In genomic region chr3:39494781-39495180, GRCh38 we compare ENCODE assay signal across 27 cellular contexts. TPM values are rescaled to one million over a fixed set of nuclear protein-coding genes. Genes with fewer than 3 reads are reported as not detected.
"Had no signal": no experiment of that assay in that cellular context is flagged by ENCODE, and none has a peak within 500 bp of the region (broad histone marks: within the 10 kb centered on the region; RNA-seq: fewer than 3 reads in every experiment).

No MANE protein-coding gene starts in this region.

- DNase-seq: hypothalamus; immature natural killer cell; kidney; left ventricle myocardium inferior; mesendoderm; naive thymus-derived CD4-positive, alpha-beta T cell; ovary; retina; right cardiac atrium; sigmoid colon; small intestine; spleen; stimulated activated CD4-positive, alpha-beta T cell treated with anti-CD3 and anti-CD28 coated beads, Interleukin-4, amount 100 ng/mL, for 24 hours; stimulated activated naive CD4-positive, alpha-beta T cell; uterus had no signal

- H3K4me1 ChIP-seq: left ventricle myocardium inferior, sigmoid colon, spleen, tibial nerve, uterus had no signal

- H3K4me3 ChIP-seq: left ventricle myocardium inferior, lung, ovary, sigmoid colon, spleen, tibial nerve, uterus had no signal

- H3K4me1 Mint-ChIP-seq: immature natural killer cell; mesothelial cell of epicardium; stimulated activated effector memory CD8-positive, alpha-beta T cell treated with anti-CD3 and anti-CD28 coated beads, Interleukin-12 subunit alpha, Interleukin-12 subunit beta, amount 100 ng/mL, for 72 hours had no signal

- H3K27ac Mint-ChIP-seq: immature natural killer cell; mesothelial cell of epicardium; naive thymus-derived CD4-positive, alpha-beta T cell; natural killer cell treated with Interleukin-12 subunit alpha and Interleukin-12 subunit beta and Interleukin-15 and Interleukin-18, amount 100 ng/mL, for 72 hours; progenitor cell of endocrine pancreas; stimulated activated effector memory CD8-positive, alpha-beta T cell treated with anti-CD3 and anti-CD28 coated beads, Interleukin-12 subunit alpha, Interleukin-12 subunit beta, amount 100 ng/mL, for 72 hours; stimulated activated naive CD8-positive, alpha-beta T cell treated with anti-CD3 and anti-CD28 coated beads, Interleukin-15, Interleukin-2, amounts not matched to agents 100 ng/mL and 50 ng/mL, for 24 hours; type B pancreatic cell had no signal

- H3K27me3 ChIP-seq: ovary, tibial nerve, uterus had no signal

- H3K36me3 Mint-ChIP-seq: immature natural killer cell; mesothelial cell of epicardium; naive thymus-derived CD4-positive, alpha-beta T cell; natural killer cell treated with Interleukin-12 subunit alpha and Interleukin-12 subunit beta and Interleukin-15 and Interleukin-18, amount 100 ng/mL, for 72 hours; stimulated activated effector memory CD8-positive, alpha-beta T cell treated with anti-CD3 and anti-CD28 coated beads, Interleukin-12 subunit alpha, Interleukin-12 subunit beta, amount 100 ng/mL, for 72 hours; type B pancreatic cell had no signal

- ATAC-seq: naive thymus-derived CD4-positive, alpha-beta T cell; natural killer cell treated with Interleukin-12 subunit alpha and Interleukin-12 subunit beta and Interleukin-15 and Interleukin-18, amount 100 ng/mL, for 72 hours; right cardiac atrium; stimulated activated effector memory CD8-positive, alpha-beta T cell treated with anti-CD3 and anti-CD28 coated beads, Interleukin-12 subunit alpha, Interleukin-12 subunit beta, amount 100 ng/mL, for 72 hours had no signal

- H3K9me3 ChIP-seq: left ventricle myocardium inferior, ovary, sigmoid colon, spleen, tibial nerve, uterus had no signal

- H3K4me3 Mint-ChIP-seq: immature natural killer cell; mesothelial cell of epicardium; naive thymus-derived CD4-positive, alpha-beta T cell; natural killer cell treated with Interleukin-12 subunit alpha and Interleukin-12 subunit beta and Interleukin-15 and Interleukin-18, amount 100 ng/mL, for 72 hours; stimulated activated effector memory CD8-positive, alpha-beta T cell treated with anti-CD3 and anti-CD28 coated beads, Interleukin-12 subunit alpha, Interleukin-12 subunit beta, amount 100 ng/mL, for 72 hours; stimulated activated naive CD8-positive, alpha-beta T cell treated with anti-CD3 and anti-CD28 coated beads, Interleukin-15, Interleukin-2, amounts not matched to agents 100 ng/mL and 50 ng/mL, for 24 hours; type B pancreatic cell had no signal

- H3K27ac ChIP-seq: left ventricle myocardium inferior, ovary, sigmoid colon, spleen, tibial nerve, uterus had no signal

- H3K36me3 ChIP-seq: left ventricle myocardium inferior, ovary, sigmoid colon, spleen, tibial nerve, uterus had no signal

- H3K9me3 Mint-ChIP-seq: immature natural killer cell; mesothelial cell of epicardium; natural killer cell treated with Interleukin-12 subunit alpha and Interleukin-12 subunit beta and Interleukin-15 and Interleukin-18, amount 100 ng/mL, for 72 hours; stimulated activated effector memory CD8-positive, alpha-beta T cell treated with anti-CD3 and anti-CD28 coated beads, Interleukin-12 subunit alpha, Interleukin-12 subunit beta, amount 100 ng/mL, for 72 hours; stimulated activated naive CD8-positive, alpha-beta T cell treated with anti-CD3 and anti-CD28 coated beads, Interleukin-15, Interleukin-2, amounts not matched to agents 100 ng/mL and 50 ng/mL, for 24 hours; type B pancreatic cell had no signal

RNA-seq across cellular contexts. Expression of gene MOBP, which starts 27.3 kb away (rescaled TPM):
- total RNA-seq: left ventricle myocardium inferior; mesothelial cell of epicardium; myocyte; natural killer cell treated with Interleukin-12 subunit alpha and Interleukin-12 subunit beta and Interleukin-15 and Interleukin-18, amount 100 ng/mL, for 72 hours; progenitor cell of endocrine pancreas; sigmoid colon; subcutaneous adipose tissue; ureter had no signal
- polyA plus RNA-seq: immature natural killer cell; naive thymus-derived CD4-positive, alpha-beta T cell; neural cell; spleen had no signal
